In the genomic region with DNA sequence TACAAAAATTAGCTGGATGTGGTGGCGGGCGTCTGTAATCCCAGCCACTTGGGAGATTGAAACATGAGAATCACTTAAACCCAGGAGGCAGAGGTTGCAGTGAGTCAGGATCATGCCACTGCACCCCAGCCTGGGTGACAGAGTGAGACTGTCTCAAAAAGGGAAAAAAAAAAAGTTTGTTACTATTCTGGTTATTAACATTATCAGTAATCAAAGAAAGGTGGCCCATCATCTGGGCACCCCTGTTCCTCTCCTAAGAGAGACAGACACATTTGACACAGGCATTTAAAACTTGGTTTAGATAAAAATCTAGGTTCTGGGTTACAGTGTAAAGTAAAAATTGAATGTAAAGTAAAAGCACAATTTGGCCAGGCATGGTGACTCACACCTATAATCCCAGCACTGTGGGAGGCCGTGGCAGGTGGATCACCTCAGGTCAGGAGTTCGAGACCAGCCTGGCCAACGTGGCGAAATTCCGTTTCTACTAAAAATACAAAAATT, we compare ENCODE assay signal across 13 cellular contexts. TPM values are rescaled to one million over a fixed set of nuclear protein-coding genes. Genes with fewer than 3 reads are reported as not detected.
DNase-seq lines count a peak whose midpoint lies in the region; ATAC-seq, FAIRE-seq and TF ChIP-seq lines count a peak whose summit lies in the region.
"Had no signal": no experiment of that assay in that cellular context is flagged by ENCODE, and none has a peak within 500 bp of the region (broad histone marks: within the 10 kb centered on the region; RNA-seq: fewer than 3 reads in every experiment).

No MANE protein-coding gene starts in this region.

- POLR2A ChIA-PET in endothelial cell of umbilical vein (lab: Charles Lee) = interaction anchor here (0.6 kb wide), 1 partner anchor 419 kb away, joined by 3 read pairs; no protein-coding TSS in a partner anchor

- H3K4me1 ChIP-seq in SJSA1 (replicated peaks) (peaks cover 30% of the 10 kb centered on the region), endothelial cell of umbilical vein (ENCODE audit: control insufficient read depth, extremely low read depth, insufficient read depth, low read length) (peaks cover 7% of the 10 kb centered on the region), heart left ventricle (peaks cover 0 to 65% (median 39%) of the 10 kb centered on the region in 12 donors)
- H3K4me1 ChIP-seq: uterus had no signal

- peaks cover 84% of the 10 kb centered on the region for H3K79me2 ChIP-seq in endothelial cell of umbilical vein (ENCODE audit: control insufficient read depth, insufficient read depth, low read length)

- ATAC-seq in activated T-cell treated with anti-CD3 and anti-CD28 coated beads, Interleukin-2, amount 50 U/mL, for 72 hours (replicated peaks in 1 of 2) = no peak
- no peak for ATAC-seq in activated T-cell treated with anti-CD3 and anti-CD28 coated beads, Interleukin-2, amount 50 U/mL, for 4 hours
- no peak for ATAC-seq in HG03521 (IDR thresholded peaks at IDR 0.05; ENCODE audit: unreplicated experiment)
- ATAC-seq in GM19452 (IDR thresholded peaks at IDR 0.05; ENCODE audit: unreplicated experiment) = no peak
- ATAC-seq in heart left ventricle = no peak

- no TSS peak for BruUV-seq in endothelial cell of umbilical vein (replicated peaks; lab: Mats Ljungman, UMichigan)

- H3K9me1 ChIP-seq in endothelial cell of umbilical vein (replicated peaks; ENCODE audit: control insufficient read depth, extremely low read depth, insufficient read depth, low read length) = no peaks in the 10 kb centered on the region

- H3K9me3 ChIP-seq in SJSA1 (replicated peaks) (no peaks in the 10 kb centered on the region), endothelial cell of umbilical vein (replicated peaks; ENCODE audit: control insufficient read depth, insufficient read depth, low read length) (no peaks in the 10 kb centered on the region), heart left ventricle (no peaks in the 10 kb centered on the region)
- H3K9me3 ChIP-seq: uterus had no signal

- peaks cover 0 to 8% of the 10 kb centered on the region in 2 donors for H3K36me3 Mint-ChIP-seq in activated T-cell treated with anti-CD3 and anti-CD28 coated beads, Interleukin-2, amount 50 U/mL, for 72 hours (ENCODE audit: insufficient read depth in 2 of 2)
- H3K36me3 Mint-ChIP-seq in activated T-cell treated with anti-CD3 and anti-CD28 coated beads, Interleukin-2, amount 50 U/mL, for 4 hours (ENCODE audit: insufficient read depth) = peaks cover 18% of the 10 kb centered on the region

- no peak for TF ChIP-seq CTCF in endothelial cell of umbilical vein (IDR thresholded peaks at IDR 0.05; ENCODE audit: extremely low read depth in 1 of 2, insufficient read depth in 1 of 2, low read depth in 1 of 2, low read length in 2 of 2)
- no peak for TF ChIP-seq CTCF in heart left ventricle (IDR thresholded peaks at IDR 0.05)

- peak; percentile 64 for FAIRE-seq in endothelial cell of umbilical vein (lab: Jason Lieb, UNC)

- peaks cover 79% of the 10 kb centered on the region for H3K36me3 ChIP-seq in SJSA1
- H3K36me3 ChIP-seq in endothelial cell of umbilical vein (ENCODE audit: control insufficient read depth in 2 of 2, extremely low read depth in 1 of 2, insufficient read depth in 2 of 2, low read length in 2 of 2) = peaks cover 15 to 37% of the 10 kb centered on the region in 2 experiments
- H3K36me3 ChIP-seq in heart left ventricle = peaks cover 3 to 29% (median 22%) of the 10 kb centered on the region in 9 donors
- H3K36me3 ChIP-seq: uterus had no signal

- H3K4me1 Mint-ChIP-seq in activated T-cell treated with anti-CD3 and anti-CD28 coated beads, Interleukin-2, amount 50 U/mL, for 72 hours (ENCODE audit: low read depth) = peaks cover 55% of the 10 kb centered on the region
- peaks cover 63% of the 10 kb centered on the region for H3K4me1 Mint-ChIP-seq in activated T-cell treated with anti-CD3 and anti-CD28 coated beads, Interleukin-2, amount 50 U/mL, for 4 hours (ENCODE audit: low read depth)

- CTCF ChIA-PET in endothelial cell of umbilical vein (lab: Charles Lee) = no interaction called here

- H3K9me3 Mint-ChIP-seq in activated T-cell treated with anti-CD3 and anti-CD28 coated beads, Interleukin-2, amount 50 U/mL, for 72 hours = no peaks in the 10 kb centered on the region
- no peaks in the 10 kb centered on the region for H3K9me3 Mint-ChIP-seq in activated T-cell treated with anti-CD3 and anti-CD28 coated beads, Interleukin-2, amount 50 U/mL, for 4 hours

- H2AFZ ChIP-seq in endothelial cell of umbilical vein (ENCODE audit: low read depth, low read length) = no peak overlapping the region

- no peak for TF ChIP-seq POLR2A in endothelial cell of umbilical vein (IDR thresholded peaks at IDR 0.05; ENCODE audit: low read depth, low read length)
- no peak for TF ChIP-seq POLR2A in heart left ventricle (IDR thresholded peaks at IDR 0.05)

- dilution Hi-C loops in endothelial cell of umbilical vein (cut with MboI; ENCODE audit: extremely low pct_ligation_motif_present, low sequenced_read_pairs) = no loop called here

- H3K27me3 ChIP-seq in SJSA1 (replicated peaks) = no peaks in the 10 kb centered on the region
- H3K27me3 ChIP-seq in endothelial cell of umbilical vein (ENCODE audit: control insufficient read depth in 2 of 2, insufficient read depth in 2 of 2, low read length in 2 of 2) = no peaks in the 10 kb centered on the region
- H3K27me3 ChIP-seq in heart left ventricle = no peaks in the 10 kb centered on the region
- H3K27me3 ChIP-seq: uterus had no signal

- intact Hi-C loops in endothelial cell of umbilical vein (cut with micrococcal nuclease) = no loop called here
- intact Hi-C loops in heart left ventricle (cut with DNase I) = no loop called here

- no peak overlapping the region for H3K9ac ChIP-seq in endothelial cell of umbilical vein (replicated peaks; ENCODE audit: extremely low read depth, insufficient read depth, low read length)

- WGBS in heart left ventricle, 4 donors = 91 to 96% (median 93%) methylated on average over 7 of the region's 7 CpGs

- H3K27me3 Mint-ChIP-seq in activated T-cell treated with anti-CD3 and anti-CD28 coated beads, Interleukin-2, amount 50 U/mL, for 72 hours (ENCODE audit: low read depth) = no peaks in the 10 kb centered on the region
- no peaks in the 10 kb centered on the region for H3K27me3 Mint-ChIP-seq in activated T-cell treated with anti-CD3 and anti-CD28 coated beads, Interleukin-2, amount 50 U/mL, for 4 hours (ENCODE audit: low read depth)

- peak overlapping the region; percentile 30 for H3K27ac ChIP-seq in SJSA1
- H3K27ac ChIP-seq in endothelial cell of umbilical vein (ENCODE audit: insufficient read depth, low read depth, low read length) = no peak overlapping the region
- peak overlapping the region in 18 of 21 experiments; percentile 39 to 98 (median 86) for H3K27ac ChIP-seq in skin epidermis
- peak overlapping the region in 1 of 12 donors; percentile 64 for H3K27ac ChIP-seq in heart left ventricle

- H3K4me3 ChIP-seq in SJSA1 = no peak overlapping the region
- H3K4me3 ChIP-seq in endothelial cell of umbilical vein (replicated peaks in 1 of 3; ENCODE audit: insufficient read depth in 1 of 3, low read depth in 1 of 3, low read length in 3 of 3) = no peak overlapping the region
- H3K4me3 ChIP-seq in skin epidermis = no peak overlapping the region
- no peak overlapping the region for H3K4me3 ChIP-seq in heart left ventricle
- H3K4me3 ChIP-seq: uterus had no signal

- no peak for DNase-seq in activated T-cell treated with anti-CD3 and anti-CD28 coated beads, Interleukin-2, amount 50 U/mL, for 72 hours
- no peak for DNase-seq in activated T-cell treated with anti-CD3 and anti-CD28 coated beads, Interleukin-2, amount 50 U/mL, for 4 hours
- peak; percentile 32 to 51 for DNase-seq in SJSA1 (ENCODE audit: low read depth in 1 of 2, low spot score in 2 of 2)
- DNase-seq in endothelial cell of umbilical vein (ENCODE audit: low read depth, low spot score) = no peak
- DNase-seq in heart left ventricle = no peak
- DNase-seq: AML-193, GF-D8, NCI-H69, SIG-M5, uterus had no signal

- no peak overlapping the region for H3K4me2 ChIP-seq in endothelial cell of umbilical vein (ENCODE audit: insufficient read depth, low read length)

- no peak overlapping the region for H3K4me3 Mint-ChIP-seq in activated T-cell treated with anti-CD3 and anti-CD28 coated beads, Interleukin-2, amount 50 U/mL, for 72 hours
- no peak overlapping the region for H3K4me3 Mint-ChIP-seq in activated T-cell treated with anti-CD3 and anti-CD28 coated beads, Interleukin-2, amount 50 U/mL, for 4 hours

- H3K27ac Mint-ChIP-seq in activated T-cell treated with anti-CD3 and anti-CD28 coated beads, Interleukin-2, amount 50 U/mL, for 72 hours = peak overlapping the region; percentile 19

- no peaks in the 10 kb centered on the region for H4K20me1 ChIP-seq in endothelial cell of umbilical vein (replicated peaks; ENCODE audit: control insufficient read depth, extremely low read depth, insufficient read depth, low read length)

RNA-seq across cellular contexts. Expression of gene PHYHD1, which starts 16.9 kb away (rescaled TPM):
- 1 to 10 TPM; 1.1 to 1.9 TPM for total RNA-seq in activated T-cell treated with anti-CD3 and anti-CD28 coated beads, Interleukin-2, amount 50 U/mL, for 72 hours
- under 1 TPM in 1 of 3 donors, not detected in 2; 0.20 TPM for total RNA-seq in activated T-cell treated with anti-CD3 and anti-CD28 coated beads, Interleukin-2, amount 50 U/mL, for 4 hours
- not detected in 2 replicates for total RNA-seq in SJSA1 (2014; rRNA removed; shearing (Covaris generic))
- total RNA-seq in endothelial cell of umbilical vein (0.30 and 1.8 TPM in 2 replicates), heart left ventricle (10 to 100 TPM; 14.0 to 49.0 (median 27.3) TPM)
- polyA plus RNA-seq in endothelial cell of umbilical vein (1.1 and 1.8 TPM in 2 replicates), heart left ventricle (10 to 100 TPM; 24.2 to 41.5 TPM)
- 0.77 and 1.2 TPM in 2 replicates for polyA plus RNA-seq in endothelial cell of umbilical vein (2011; cell fraction: cytosol; rRNA removed)
- polyA plus RNA-seq in endothelial cell of umbilical vein (2011; cell fraction: nucleus; rRNA removed) = 2.7 and 3.0 TPM in 2 replicates
- polyA plus RNA-seq in endothelial cell of umbilical vein (2012) = not detected in 2 replicates
- 0.28 and 1.3 TPM in 2 replicates for polyA minus RNA-seq in endothelial cell of umbilical vein
- polyA minus RNA-seq in endothelial cell of umbilical vein (2011; cell fraction: cytosol; rRNA and poly(A)+ RNA removed) = not detected
- polyA minus RNA-seq in endothelial cell of umbilical vein (2011; cell fraction: nucleus; rRNA and poly(A)+ RNA removed) = 1.6 and 1.7 TPM in 2 replicates

RNA-seq across cellular contexts. Expression of gene LRRC8A, which starts 22.0 kb away (rescaled TPM):
- 10 to 100 TPM; 19.2 to 20.1 TPM for total RNA-seq in activated T-cell treated with anti-CD3 and anti-CD28 coated beads, Interleukin-2, amount 50 U/mL, for 72 hours
- 10 to 100 TPM; 22.6 to 24.0 (median 23.6) TPM for total RNA-seq in activated T-cell treated with anti-CD3 and anti-CD28 coated beads, Interleukin-2, amount 50 U/mL, for 4 hours
- total RNA-seq in SJSA1 (2014; rRNA removed; shearing (Covaris generic)) = 88.7 and 99.4 TPM in 2 replicates
- total RNA-seq in endothelial cell of umbilical vein (99.6 and 126 TPM in 2 replicates), heart left ventricle (10 to 100 TPM; 16.2 to 76.4 (median 28.8) TPM)
- polyA plus RNA-seq in endothelial cell of umbilical vein (129 and 134 TPM in 2 replicates), heart left ventricle (10 to 100 TPM; 15.8 to 62.3 TPM)
- 114 TPM in 2 replicates for polyA plus RNA-seq in endothelial cell of umbilical vein (2011; cell fraction: cytosol; rRNA removed)
- polyA plus RNA-seq in endothelial cell of umbilical vein (2011; cell fraction: nucleus; rRNA removed) = 66.6 and 67.7 TPM in 2 replicates
- 82.3 and 108 TPM in 2 replicates for polyA plus RNA-seq in endothelial cell of umbilical vein (2012)
- 179 and 186 TPM in 2 replicates for polyA minus RNA-seq in endothelial cell of umbilical vein
- polyA minus RNA-seq in endothelial cell of umbilical vein (2011; cell fraction: cytosol; rRNA and poly(A)+ RNA removed) = 21.5 TPM
- polyA minus RNA-seq in endothelial cell of umbilical vein (2011; cell fraction: nucleus; rRNA and poly(A)+ RNA removed) = 55.5 and 56.5 TPM in 2 replicates

RNA-seq across cellular contexts. Expression of gene KYAT1, which starts 22.2 kb away (rescaled TPM):
- 10 to 100 TPM in 1 of 2 donors, 1 to 10 TPM in 1; 8.8 to 13.8 TPM for total RNA-seq in activated T-cell treated with anti-CD3 and anti-CD28 coated beads, Interleukin-2, amount 50 U/mL, for 72 hours
- total RNA-seq in activated T-cell treated with anti-CD3 and anti-CD28 coated beads, Interleukin-2, amount 50 U/mL, for 4 hours = 1 to 10 TPM; 4.7 to 5.6 (median 4.8) TPM
- 7.9 and 18.3 TPM in 2 replicates for total RNA-seq in SJSA1 (2014; rRNA removed; shearing (Covaris generic))
- total RNA-seq in endothelial cell of umbilical vein = 7.2 and 8.0 TPM in 2 replicates
- 9.6 and 10.3 TPM in 2 replicates for polyA plus RNA-seq in endothelial cell of umbilical vein
- polyA plus RNA-seq in endothelial cell of umbilical vein (2011; cell fraction: cytosol; rRNA removed) = 6.9 and 7.2 TPM in 2 replicates
- 27.0 and 28.9 TPM in 2 replicates for polyA plus RNA-seq in endothelial cell of umbilical vein (2011; cell fraction: nucleus; rRNA removed)
- polyA plus RNA-seq in endothelial cell of umbilical vein (2012) = 5.8 and 8.3 TPM in 2 replicates
- polyA minus RNA-seq in endothelial cell of umbilical vein = 6.1 and 8.5 TPM in 2 replicates
- 11.5 TPM for polyA minus RNA-seq in endothelial cell of umbilical vein (2011; cell fraction: cytosol; rRNA and poly(A)+ RNA removed)
- polyA minus RNA-seq in endothelial cell of umbilical vein (2011; cell fraction: nucleus; rRNA and poly(A)+ RNA removed) = 5.9 and 7.1 TPM in 2 replicates
- 10 to 100 TPM in 7 of 9 donors, 1 to 10 TPM in 2; 9.5 to 16.7 (median 13.4) TPM for total RNA-seq in heart left ventricle
- polyA plus RNA-seq in heart left ventricle = 10 to 100 TPM; 11.5 to 12.6 TPM

RNA-seq across cellular contexts. Expression of gene DOLK, which starts 43.5 kb away (rescaled TPM):
- 1 to 10 TPM; 6.8 to 6.9 TPM for total RNA-seq in activated T-cell treated with anti-CD3 and anti-CD28 coated beads, Interleukin-2, amount 50 U/mL, for 72 hours
- 10 to 100 TPM; 14.4 to 15.8 (median 15.2) TPM for total RNA-seq in activated T-cell treated with anti-CD3 and anti-CD28 coated beads, Interleukin-2, amount 50 U/mL, for 4 hours
- total RNA-seq in SJSA1 (2014; rRNA removed; shearing (Covaris generic)) = 26.6 and 31.6 TPM in 2 replicates
- 18.8 and 22.3 TPM in 2 replicates for total RNA-seq in endothelial cell of umbilical vein
- polyA plus RNA-seq in endothelial cell of umbilical vein = 59.8 and 71.6 TPM in 2 replicates
- 26.2 and 27.5 TPM in 2 replicates for polyA plus RNA-seq in endothelial cell of umbilical vein (2011; cell fraction: cytosol; rRNA removed)
- polyA plus RNA-seq in endothelial cell of umbilical vein (2011; cell fraction: nucleus; rRNA removed) = 13.3 and 13.6 TPM in 2 replicates
- 22.6 and 24.8 TPM in 2 replicates for polyA plus RNA-seq in endothelial cell of umbilical vein (2012)
- 68.3 and 77.7 TPM in 2 replicates for polyA minus RNA-seq in endothelial cell of umbilical vein
- polyA minus RNA-seq in endothelial cell of umbilical vein (2011; cell fraction: cytosol; rRNA and poly(A)+ RNA removed) = 17.3 TPM
- polyA minus RNA-seq in endothelial cell of umbilical vein (2011; cell fraction: nucleus; rRNA and poly(A)+ RNA removed) = 15.5 and 18.1 TPM in 2 replicates
- total RNA-seq in heart left ventricle = 10 to 100 TPM in 6 of 9 donors, 1 to 10 TPM in 3; 8.2 to 14.8 (median 10.6) TPM
- 10 to 100 TPM in 1 of 2 donors, 1 to 10 TPM in 1; 7.8 to 15.6 TPM for polyA plus RNA-seq in heart left ventricle

RNA-seq across cellular contexts. Expression of gene NUP188, which starts 43.6 kb away (rescaled TPM):
- total RNA-seq in activated T-cell treated with anti-CD3 and anti-CD28 coated beads, Interleukin-2, amount 50 U/mL, for 72 hours = 10 to 100 TPM; 90.0 to 98.0 TPM
- total RNA-seq in activated T-cell treated with anti-CD3 and anti-CD28 coated beads, Interleukin-2, amount 50 U/mL, for 4 hours = 100 to 1,000 TPM; 166 to 183 (median 167) TPM
- total RNA-seq in SJSA1 (2014; rRNA removed; shearing (Covaris generic)) = 32.3 and 76.3 TPM in 2 replicates
- 62.1 and 66.2 TPM in 2 replicates for total RNA-seq in endothelial cell of umbilical vein
- 62.7 TPM in 2 replicates for polyA plus RNA-seq in endothelial cell of umbilical vein
- 46.2 and 57.1 TPM in 2 replicates for polyA plus RNA-seq in endothelial cell of umbilical vein (2011; cell fraction: cytosol; rRNA removed)
- polyA plus RNA-seq in endothelial cell of umbilical vein (2011; cell fraction: nucleus; rRNA removed) = 105 and 115 TPM in 2 replicates
- 43.7 and 48.4 TPM in 2 replicates for polyA plus RNA-seq in endothelial cell of umbilical vein (2012)
- 198 and 201 TPM in 2 replicates for polyA minus RNA-seq in endothelial cell of umbilical vein
- polyA minus RNA-seq in endothelial cell of umbilical vein (2011; cell fraction: cytosol; rRNA and poly(A)+ RNA removed) = 180 TPM
- polyA minus RNA-seq in endothelial cell of umbilical vein (2011; cell fraction: nucleus; rRNA and poly(A)+ RNA removed) = 102 and 120 TPM in 2 replicates
- total RNA-seq in heart left ventricle = 10 to 100 TPM; 15.1 to 30.4 (median 22.6) TPM
- polyA plus RNA-seq in heart left ventricle = 10 to 100 TPM; 10.6 to 35.1 TPM

Comparison
In these comparisons a context has a peak if more than half of its experiments do, and no peak if none do; other contexts are left out.
1. DNase-seq: peak in SJSA1 (2 of 2); none in activated T-cell treated with anti-CD3 and anti-CD28 coated beads, Interleukin-2, amount 50 U/mL, for 72 hours (0 of 2), activated T-cell treated with anti-CD3 and anti-CD28 coated beads, Interleukin-2, amount 50 U/mL, for 4 hours (single experiment), endothelial cell of umbilical vein (single experiment) and heart left ventricle (0 of 5).